In genomic region chr20:55937283-55937682, GRCh38 we compare ENCODE assay signal across 29 cellular contexts.
"Had no signal": no experiment of that assay in that cellular context is flagged by ENCODE, and none has a peak within 500 bp of the region (broad histone marks: within the 10 kb centered on the region; RNA-seq: fewer than 3 reads in every experiment).

No MANE protein-coding gene starts in this region.

- DNase-seq: stimulated activated CD4-positive, alpha-beta T cell treated with anti-CD3 and anti-CD28 coated beads, Interleukin-1b, Interleukin-23, amount 100 ng/mL, for 48 hours; stimulated activated CD4-positive, alpha-beta T cell treated with anti-CD3 and anti-CD28 coated beads, Interleukin-2, amount 100 ng/mL, for 24 hours; stimulated activated CD4-positive, alpha-beta T cell treated with anti-CD3 and anti-CD28 coated beads, Interleukin-2, amount 100 ng/mL, for 48 hours; stimulated activated CD4-positive, alpha-beta T cell treated with anti-CD3 and anti-CD28 coated beads, Interleukin-4, amount 100 ng/mL, for 24 hours; stimulated activated CD4-positive, alpha-beta T cell treated with anti-CD3 and anti-CD28 coated beads, Interleukin-4, amount 100 ng/mL, for 4 hours; stimulated activated CD8-positive, alpha-beta memory T cell treated with anti-CD3 and anti-CD28 coated beads, Interleukin-4, amount 100 ng/mL, for 48 hours; stimulated activated naive B cell treated with anti-CD40 and anti-IgM and Interleukin-4, amounts not matched to agents 10 μg/mL and 1 μg/mL and 100 μg/mL, for 72 hours; stimulated activated naive CD4-positive, alpha-beta T cell; stimulated activated naive CD4-positive, alpha-beta T cell treated with Interleukin-2 at 50 U/mL for 16 hours; stimulated activated naive CD8-positive, alpha-beta T cell treated with anti-CD3 and anti-CD28 coated beads, Interleukin-15, amount 100 ng/mL, for 72 hours; stimulated activated naive CD8-positive, alpha-beta T cell treated with anti-CD3 and anti-CD28 coated beads, Interleukin-15, Interleukin-2, amounts not matched to agents 100 U/mL and 50 U/mL, for 24 hours; stomach; substantia nigra; testis; thyroid gland; tibial artery; transverse colon; trophoblast cell; upper lobe of right lung; uterus had no signal

- H3K4me3 ChIP-seq: stomach, suprapubic skin, testis, thoracic aorta, thyroid gland, tibial artery, tibial nerve, transverse colon, upper lobe of left lung, upper lobe of right lung, uterus, vagina had no signal

- FAIRE-seq: urothelium cell line had no signal

- H3K27ac Mint-ChIP-seq: stimulated activated effector memory CD8-positive, alpha-beta T cell treated with anti-CD3 and anti-CD28 coated beads, Interleukin-12 subunit alpha, Interleukin-12 subunit beta, amount 100 ng/mL, for 72 hours; stimulated activated naive B cell treated with anti-CD40 and anti-IgM and Interleukin-4, amounts not matched to agents 10 μg/mL and 1 μg/mL and 100 μg/mL, for 72 hours; stimulated activated naive CD8-positive, alpha-beta T cell treated with anti-CD3 and anti-CD28 coated beads, Interleukin-15, amount 100 ng/mL, for 72 hours; stimulated activated naive CD8-positive, alpha-beta T cell treated with anti-CD3 and anti-CD28 coated beads, Interleukin-15, Interleukin-2, amounts not matched to agents 100 ng/mL and 50 ng/mL, for 24 hours; type B pancreatic cell had no signal

- H3K4me3 Mint-ChIP-seq: stimulated activated effector memory CD8-positive, alpha-beta T cell treated with anti-CD3 and anti-CD28 coated beads, Interleukin-12 subunit alpha, Interleukin-12 subunit beta, amount 100 ng/mL, for 72 hours; stimulated activated naive B cell treated with anti-CD40 and anti-IgM and Interleukin-4, amounts not matched to agents 10 μg/mL and 1 μg/mL and 100 μg/mL, for 72 hours; stimulated activated naive CD8-positive, alpha-beta T cell treated with anti-CD3 and anti-CD28 coated beads, Interleukin-15, amount 100 ng/mL, for 72 hours; stimulated activated naive CD8-positive, alpha-beta T cell treated with anti-CD3 and anti-CD28 coated beads, Interleukin-15, Interleukin-2, amounts not matched to agents 100 ng/mL and 50 ng/mL, for 24 hours; type B pancreatic cell had no signal

- H3K27me3 Mint-ChIP-seq: stimulated activated naive B cell treated with anti-CD40 and anti-IgM and Interleukin-4, amounts not matched to agents 10 μg/mL and 1 μg/mL and 100 μg/mL, for 72 hours; stimulated activated naive CD8-positive, alpha-beta T cell treated with anti-CD3 and anti-CD28 coated beads, Interleukin-15, amount 100 ng/mL, for 72 hours; stimulated activated naive CD8-positive, alpha-beta T cell treated with anti-CD3 and anti-CD28 coated beads, Interleukin-15, Interleukin-2, amounts not matched to agents 100 ng/mL and 50 ng/mL, for 24 hours; type B pancreatic cell had no signal

- ATAC-seq: stimulated activated effector memory CD8-positive, alpha-beta T cell treated with anti-CD3 and anti-CD28 coated beads, Interleukin-12 subunit alpha, Interleukin-12 subunit beta, amount 100 ng/mL, for 72 hours; stimulated activated naive B cell treated with anti-CD40 and anti-IgM and Interleukin-4, amounts not matched to agents 10 μg/mL and 1 μg/mL and 100 μg/mL, for 72 hours; stimulated activated naive CD8-positive, alpha-beta T cell treated with anti-CD3 and anti-CD28 coated beads, Interleukin-15, amount 100 ng/mL, for 72 hours; stimulated activated naive CD8-positive, alpha-beta T cell treated with anti-CD3 and anti-CD28 coated beads, Interleukin-15, Interleukin-2, amounts not matched to agents 100 U/mL and 50 U/mL, for 24 hours; upper lobe of right lung had no signal

- H3K27ac ChIP-seq: stomach, suprapubic skin, testis, thoracic aorta, thyroid gland, tibial artery, tibial nerve, transverse colon, upper lobe of left lung, upper lobe of right lung, uterus, vagina had no signal

- H3K4me1 Mint-ChIP-seq: stimulated activated effector memory CD8-positive, alpha-beta T cell treated with anti-CD3 and anti-CD28 coated beads, Interleukin-12 subunit alpha, Interleukin-12 subunit beta, amount 100 ng/mL, for 72 hours; stimulated activated naive B cell treated with anti-CD40 and anti-IgM and Interleukin-4, amounts not matched to agents 10 μg/mL and 1 μg/mL and 100 μg/mL, for 72 hours; stimulated activated naive CD8-positive, alpha-beta T cell treated with anti-CD3 and anti-CD28 coated beads, Interleukin-15, amount 100 ng/mL, for 72 hours had no signal

- H3K27me3 ChIP-seq: stomach, suprapubic skin, testis, thyroid gland, tibial artery, tibial nerve, transverse colon, upper lobe of left lung, upper lobe of right lung, uterus, vagina had no signal

- H3K36me3 Mint-ChIP-seq: stimulated activated effector memory CD8-positive, alpha-beta T cell treated with anti-CD3 and anti-CD28 coated beads, Interleukin-12 subunit alpha, Interleukin-12 subunit beta, amount 100 ng/mL, for 72 hours; stimulated activated naive B cell treated with anti-CD40 and anti-IgM and Interleukin-4, amounts not matched to agents 10 μg/mL and 1 μg/mL and 100 μg/mL, for 72 hours; type B pancreatic cell had no signal

- H3K9me3 ChIP-seq: suprapubic skin, testis, thoracic aorta, thyroid gland, tibial artery, transverse colon, upper lobe of left lung, upper lobe of right lung, uterus, vagina had no signal

- H3K4me1 ChIP-seq: suprapubic skin, testis, thyroid gland, tibial nerve, transverse colon, upper lobe of left lung, upper lobe of right lung, uterus, vagina had no signal

- H3K36me3 ChIP-seq: stomach, suprapubic skin, thoracic aorta, thyroid gland, tibial artery, tibial nerve, transverse colon, upper lobe of left lung, upper lobe of right lung, uterus, vagina had no signal
